ENCODE assay signal across 11 cellular contexts in the genomic region with DNA sequence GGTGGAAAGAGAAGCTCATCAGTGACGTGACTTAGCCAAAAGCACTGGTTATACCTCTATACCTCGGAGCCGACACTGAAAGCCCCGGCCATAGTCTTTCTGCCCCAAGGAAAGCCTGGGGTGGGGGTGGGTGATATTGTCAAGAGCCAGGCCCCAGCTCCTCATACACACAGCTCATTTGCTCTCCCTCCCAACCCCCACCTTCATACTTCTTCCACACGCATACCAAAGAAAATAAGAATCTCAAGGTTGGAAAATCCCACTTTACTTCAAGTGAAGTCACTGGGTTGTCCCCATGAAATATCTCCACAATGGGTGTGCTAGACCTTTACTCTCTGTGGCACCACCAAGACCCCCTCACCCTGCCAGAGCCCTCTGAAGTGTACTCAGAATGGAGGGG. TPM values are rescaled to one million over a fixed set of nuclear protein-coding genes. Genes with fewer than 3 reads are reported as not detected.
DNase-seq lines count a peak whose midpoint lies in the region; ATAC-seq and TF ChIP-seq lines count a peak whose summit lies in the region.
"Had no signal": no experiment of that assay in that cellular context is flagged by ENCODE, and none has a peak within 500 bp of the region (broad histone marks: within the 10 kb centered on the region; RNA-seq: fewer than 3 reads in every experiment).

No MANE protein-coding gene starts in this region.

- H3K79me2 ChIP-seq in neural progenitor cell (ENCODE audit: low read depth) = no peaks in the 10 kb centered on the region

- POLR2A ChIA-PET in AG04449 (lab: Yijun Ruan, JAX) = interaction anchor here (2.4 kb wide), 1 partner anchor 30 kb away, joined by 7 read pairs; no protein-coding TSS in a partner anchor

- H3K4me3 ChIP-seq in AG04449 (ENCODE audit: low read depth, low read length) (peak overlapping the region; percentile 95; the same call in 1 of the 2 replicates), neural progenitor cell (no peak overlapping the region)

- no peak overlapping the region for H3K9ac ChIP-seq in neural progenitor cell

- H3K4me1 Mint-ChIP-seq in IgD-negative memory B cell (peaks cover 19 to 28% (median 24%) of the 10 kb centered on the region in 3 donors), neural progenitor cell (peaks cover 28% of the 10 kb centered on the region)

- H3K4me2 ChIP-seq in neural progenitor cell = no peak overlapping the region

- no peaks in the 10 kb centered on the region for H3K36me3 ChIP-seq in neural progenitor cell

- H3K36me3 Mint-ChIP-seq in IgD-negative memory B cell = peaks cover 11% of the 10 kb centered on the region
- peaks cover 18% of the 10 kb centered on the region for H3K36me3 Mint-ChIP-seq in neural progenitor cell

- H3K27ac ChIP-seq in cingulate gyrus (ENCODE audit: low read depth, low read length) (peak overlapping the region; percentile 92), neural progenitor cell (no peak overlapping the region)

- no peak for DNase-seq in AG04449 (ENCODE audit: low read depth, low spot score)
- DNase-seq in neural progenitor cell (ENCODE audit: low spot score) = no peak
- DNase-seq in D341Med (ENCODE audit: low spot score) = no peak
- no peak for DNase-seq in SK-N-DZ (ENCODE audit: low spot score)
- DNase-seq in iPS-NIHi11 (ENCODE audit: low spot score) = no peak
- DNase-seq: central memory CD4-positive, alpha-beta T cell; stimulated activated CD4-positive, alpha-beta T cell treated with anti-CD3 and anti-CD28 coated beads, Interleukin-2, amount 100 ng/mL, for 24 hours; T1000 had no signal

- no peaks in the 10 kb centered on the region for H3K9me3 Mint-ChIP-seq in IgD-negative memory B cell
- peaks cover 30% of the 10 kb centered on the region for H3K9me3 Mint-ChIP-seq in neural progenitor cell

- ATAC-seq in HG03460 (IDR thresholded peaks at IDR 0.05; ENCODE audit: unreplicated experiment) = no peak

- H3K27me3 Mint-ChIP-seq in IgD-negative memory B cell = no peaks in the 10 kb centered on the region
- peaks cover 17% of the 10 kb centered on the region for H3K27me3 Mint-ChIP-seq in neural progenitor cell (ENCODE audit: insufficient read depth, low read depth)

- no peaks in the 10 kb centered on the region for H3K9me3 ChIP-seq in neural progenitor cell (ENCODE audit: low read depth)

- H4K20me1 ChIP-seq in neural progenitor cell (ENCODE audit: low read depth) = no peaks in the 10 kb centered on the region

- H2AFZ ChIP-seq in neural progenitor cell (replicated peaks) = no peak overlapping the region

- H3K4me3 Mint-ChIP-seq in IgD-negative memory B cell (peak overlapping the region; percentile 91 to 99 (median 97)), neural progenitor cell (peak overlapping the region; percentile 85)

- H3K27me3 ChIP-seq in neural progenitor cell = peaks cover 16% of the 10 kb centered on the region

- H3F3A ChIP-seq in neural progenitor cell (ENCODE audit: low read depth) = peaks cover 16% of the 10 kb centered on the region

- H3K4me1 ChIP-seq in neural progenitor cell = peaks cover 12% of the 10 kb centered on the region

- H3K27ac Mint-ChIP-seq in IgD-negative memory B cell (peak overlapping the region; percentile 93 to 98 (median 96)), neural progenitor cell (no peak overlapping the region)

- no peak for TF ChIP-seq CTCF in AG04449 (IDR thresholded peaks at IDR 0.05; ENCODE audit: insufficient read depth, low read length, missing control alignments)
- no peak for TF ChIP-seq CTCF in neural progenitor cell (IDR thresholded peaks at IDR 0.05)

- CTCF ChIA-PET in AG04449 (lab: Yijun Ruan, JAX) = interaction anchor here (1.7 to 2.9 kb wide), 2 partner anchors 9 to 45 kb away, joined by 5 to 7 read pairs; no protein-coding TSS in a partner anchor

RNA-seq across cellular contexts. Expression of gene MGAT1, which starts 27.1 kb away (rescaled TPM):
- 101 TPM for polyA plus RNA-seq in IgD-negative memory B cell
- total RNA-seq in neural progenitor cell (ENCODE audit: low replicate concordance) = 31.8 and 67.8 TPM in 2 replicates
- 40.8 and 45.6 TPM in 2 replicates for polyA plus RNA-seq in SK-N-DZ (2014; cell fraction: cytosol; rRNA removed)
- 42.4 and 44.6 TPM in 2 replicates for polyA plus RNA-seq in SK-N-DZ (2014; cell fraction: nucleus; rRNA removed)

RNA-seq across cellular contexts. Expression of gene ZFP62, which starts 31.4 kb away (rescaled TPM):
- 22.1 TPM for polyA plus RNA-seq in IgD-negative memory B cell
- 47.2 and 65.4 TPM in 2 replicates for total RNA-seq in neural progenitor cell (ENCODE audit: low replicate concordance)
- polyA plus RNA-seq in SK-N-DZ (2014; cell fraction: cytosol; rRNA removed) = 22.9 and 31.3 TPM in 2 replicates
- polyA plus RNA-seq in SK-N-DZ (2014; cell fraction: nucleus; rRNA removed) = 42.3 and 55.6 TPM in 2 replicates
